19 cellular contexts compared by ENCODE assay signal in the genomic region with DNA sequence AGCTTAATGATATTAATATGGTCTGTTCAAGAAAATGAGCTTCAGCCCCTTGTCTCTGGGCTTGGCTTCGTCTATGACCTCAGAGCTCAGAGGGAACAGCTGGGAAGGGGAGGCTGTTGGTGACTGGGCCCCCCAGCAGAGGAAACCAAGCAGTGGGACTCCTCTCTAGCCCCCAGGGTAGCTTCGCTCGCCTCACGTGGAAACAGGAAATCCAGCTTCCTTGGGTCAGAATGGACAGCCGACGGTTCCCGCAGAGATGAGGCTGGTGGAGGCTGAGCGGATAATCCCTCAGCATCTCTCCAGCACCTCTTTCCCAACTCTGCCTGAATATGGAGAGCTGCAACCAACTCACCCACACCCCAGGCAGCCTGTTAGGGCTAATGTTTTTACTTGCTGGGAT. TPM values are rescaled to one million over a fixed set of nuclear protein-coding genes. Genes with fewer than 3 reads are reported as not detected.
DNase-seq lines count a peak whose midpoint lies in the region; ATAC-seq and TF ChIP-seq lines count a peak whose summit lies in the region.
"Had no signal": no experiment of that assay in that cellular context is flagged by ENCODE, and none has a peak within 500 bp of the region (broad histone marks: within the 10 kb centered on the region; RNA-seq: fewer than 3 reads in every experiment).

No MANE protein-coding gene starts in this region.

- H3K36me3 ChIP-seq in mesenchymal stem cell (ENCODE audit: control insufficient read depth in 1 of 2, insufficient read depth in 2 of 2, low read depth in 1 of 2, low read length in 2 of 2) (no peaks in the 10 kb centered on the region), uterus (no peaks in the 10 kb centered on the region)
- H3K36me3 ChIP-seq: BE2C; BLaER1 treated with 17β-estradiol and CSF1 and Interleukin-3, amounts not matched to agents 10 nM and 100 nM; HAP-1 had no signal

- H3K27me3 ChIP-seq in mesenchymal stem cell (ENCODE audit: control insufficient read depth in 1 of 2, insufficient read depth in 1 of 2, low read length in 2 of 2) (peaks cover 0 to 20% of the 10 kb centered on the region in 2 experiments), uterus (no peaks in the 10 kb centered on the region)
- H3K27me3 ChIP-seq: BE2C; BLaER1 treated with 17β-estradiol and CSF1 and Interleukin-3, amounts not matched to agents 10 nM and 100 nM had no signal

- no peak overlapping the region for H3K18ac ChIP-seq in mesenchymal stem cell (ENCODE audit: low read depth in 1 of 2, low read length in 2 of 2)

- H3K23ac ChIP-seq in mesenchymal stem cell (ENCODE audit: low read length in 2 of 2): no peak overlapping the region

- H2BK5ac ChIP-seq in mesenchymal stem cell (ENCODE audit: low read depth, low read length, poor library complexity, severe bottlenecking): no peak overlapping the region

- no peak for TF ChIP-seq CTCF in uterus (IDR thresholded peaks at IDR 0.05)

- no peak overlapping the region for H3K4ac ChIP-seq in mesenchymal stem cell (ENCODE audit: low read depth in 1 of 2, low read length in 2 of 2)

- TF ChIP-seq POLR2A in uterus (IDR thresholded peaks at IDR 0.05): no peak

- no peak overlapping the region for H4K91ac ChIP-seq in mesenchymal stem cell (ENCODE audit: low read length)

- H3K4me2 ChIP-seq in mesenchymal stem cell (ENCODE audit: low read length, poor library complexity, severe bottlenecking): no peak overlapping the region
- H3K4me2 ChIP-seq: BLaER1 treated with 17β-estradiol and CSF1 and Interleukin-3, amounts not matched to agents 10 nM and 100 nM had no signal

- H3K4me1 ChIP-seq in mesenchymal stem cell (ENCODE audit: control insufficient read depth, insufficient read depth, low read depth, low read length): peaks cover 3% of the 10 kb centered on the region
- peaks cover 0 to 13% of the 10 kb centered on the region in 2 donors for H3K4me1 ChIP-seq in uterus
- H3K4me1 ChIP-seq: BLaER1 treated with 17β-estradiol and CSF1 and Interleukin-3, amounts not matched to agents 10 nM and 100 nM; HAP-1 had no signal

- H3K9me3 ChIP-seq in mesenchymal stem cell (ENCODE audit: control insufficient read depth, low read length) (no peaks in the 10 kb centered on the region), uterus (no peaks in the 10 kb centered on the region)
- H3K9me3 ChIP-seq: BE2C, HAP-1 had no signal

- no peak overlapping the region for H4K8ac ChIP-seq in mesenchymal stem cell (ENCODE audit: low read length)

- H2BK120ac ChIP-seq in mesenchymal stem cell (ENCODE audit: low read depth, low read length): no peak overlapping the region

- no peaks in the 10 kb centered on the region for H3K79me1 ChIP-seq in mesenchymal stem cell (replicated peaks; ENCODE audit: low read length, poor library complexity, severe bottlenecking)

- no peak overlapping the region for H2AK5ac ChIP-seq in mesenchymal stem cell (ENCODE audit: low read length, severe bottlenecking)

- 83% methylated on average over 7 of the region's 8 CpGs for WGBS in mesenchymal stem cell

- ATAC-seq in sciatic nerve: peak; percentile 34

- H2BK15ac ChIP-seq in mesenchymal stem cell (ENCODE audit: low read depth, poor library complexity, severe bottlenecking): no peak overlapping the region

- intact Hi-C loops in sciatic nerve (cut with DNase I) (no loop called here), uterus (cut with DNase I; ENCODE audit: low total_unique reads) (no loop called here)

- peak overlapping the region; percentile 33 for H3K9ac ChIP-seq in mesenchymal stem cell (ENCODE audit: low read length)
- H3K9ac ChIP-seq: BLaER1 treated with 17β-estradiol and CSF1 and Interleukin-3, amounts not matched to agents 10 nM and 100 nM had no signal

- no peak overlapping the region for H3K14ac ChIP-seq in mesenchymal stem cell (ENCODE audit: low read length in 2 of 2)

- H3K27ac ChIP-seq in mesenchymal stem cell (ENCODE audit: low read length, poor library complexity, severe bottlenecking) (no peak overlapping the region), uterus (peak overlapping the region; percentile 48 to 58)
- H3K27ac ChIP-seq: BLaER1 treated with 17β-estradiol and CSF1 and Interleukin-3, amounts not matched to agents 10 nM and 100 nM had no signal

- H2AFZ ChIP-seq in mesenchymal stem cell (ENCODE audit: low read depth, low read length): no peak overlapping the region

- DNase-seq in mesenchymal stem cell (no peak), sciatic nerve (ENCODE audit: low spot score) (no peak), uterus (no peak), NCI-H187 treated with DMSO at 0.1 percent for 48 hours (lab: John Stamatoyannopoulos, UW) (no peak), occipital lobe (lab: John Stamatoyannopoulos, UW) (no peak), AG20443 (ENCODE audit: low spot score) (no peak)
- DNase-seq in activated CD4-positive, CD25-positive, alpha-beta regulatory T cell (lab: John Stamatoyannopoulos, UW): no peak
- DNase-seq: AML-193; BE2C; Calu3; CD4-positive, alpha-beta T cell; COR-L47; DMS53; DMS79 treated with DMSO at 0.1 percent for 48 hours; GF-D8; GOT3; HFFc6 had no signal

- H2BK12ac ChIP-seq in mesenchymal stem cell (ENCODE audit: low read length in 2 of 2): no peak overlapping the region

- H3K4me3 ChIP-seq in mesenchymal stem cell (ENCODE audit: insufficient read depth in 1 of 2, low read depth in 1 of 2, low read length in 2 of 2): peak overlapping the region in 1 of 2 experiments; percentile 36
- H3K4me3 ChIP-seq in uterus: no peak overlapping the region
- H3K4me3 ChIP-seq: BLaER1 treated with 17β-estradiol and CSF1 and Interleukin-3, amounts not matched to agents 10 nM and 100 nM; HAP-1 had no signal

RNA-seq across cellular contexts. Expression of a gene that starts 37.2 kb away (rescaled TPM):
- 11.3 TPM for polyA plus RNA-seq in mesenchymal stem cell (2013, experiment 1 of 2)
- 11.3 TPM for polyA plus RNA-seq in mesenchymal stem cell (2013, experiment 2 of 2)
- total RNA-seq in sciatic nerve: 34.6 TPM
- total RNA-seq in uterus: 100 to 1,000 TPM in 1 of 4 donors, 10 to 100 TPM in 3; 23.2 to 218 (median 55.1) TPM
- 57.6 TPM for total RNA-seq in occipital lobe
